In the genomic region with DNA sequence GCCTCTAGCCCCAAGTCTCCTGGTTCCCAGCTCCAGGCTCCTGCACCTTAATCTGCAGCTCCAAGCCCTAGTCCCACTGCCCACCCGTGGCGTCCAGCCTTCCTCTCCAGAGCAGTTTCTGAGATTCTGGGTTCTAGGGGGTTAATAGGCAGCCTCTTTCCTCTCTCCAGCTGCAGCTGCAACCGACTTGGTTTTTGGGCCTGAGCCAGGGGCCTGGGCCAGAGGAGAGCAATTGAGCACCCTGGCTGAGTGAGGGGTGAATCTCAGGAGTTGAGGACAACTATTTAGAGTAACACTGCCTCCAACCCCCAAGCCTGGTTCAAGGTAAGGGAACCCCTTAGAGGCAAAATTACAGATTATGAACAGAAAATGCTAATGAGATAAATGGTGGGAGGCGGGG, we compare ENCODE assay signal across 18 cellular contexts. TPM values are rescaled to one million over a fixed set of nuclear protein-coding genes. Genes with fewer than 3 reads are reported as not detected.
"Had no signal": no experiment of that assay in that cellular context is flagged by ENCODE, and none has a peak within 500 bp of the region (broad histone marks: within the 10 kb centered on the region; RNA-seq: fewer than 3 reads in every experiment).

No MANE protein-coding gene starts in this region.

- ATAC-seq: activated CD8-positive, alpha-beta memory T cell treated with anti-CD3 and anti-CD28 coated beads, Interleukin-2, amount 10 ng/mL, durations not matched to agents 7 days and 5 days; left lobe of liver; pancreas had no signal

- H3K4me3 Mint-ChIP-seq: activated CD4-positive, alpha-beta memory T cell treated with anti-CD3 and anti-CD28 coated beads for 36 hours; activated CD8-positive, alpha-beta memory T cell treated with anti-CD3 and anti-CD28 coated beads, Interleukin-2, amount 10 ng/mL, durations not matched to agents 7 days and 5 days had no signal

- H3K9me3 Mint-ChIP-seq: activated CD4-positive, alpha-beta memory T cell treated with anti-CD3 and anti-CD28 coated beads for 36 hours; activated T-helper 2 cell treated with anti-CD3 and anti-CD28 coated beads, Interferon-gamma antibody, Interleukin-2, Interleukin-4, amounts not matched to agents 10 μg/mL and 5 μg/mL and 100 μg/mL, durations not matched to agents 14 hours and 24 hours and 36 hours; naive B cell had no signal

- DNase-seq: activated CD4-positive, alpha-beta memory T cell treated with anti-CD3 and anti-CD28 coated beads for 36 hours; activated CD4-positive, alpha-beta T cell treated with anti-CD3 and anti-CD28 coated beads for 1 hour; activated CD8-positive, alpha-beta memory T cell treated with anti-CD3 and anti-CD28 coated beads, Interleukin-2, amount 10 ng/mL, durations not matched to agents 7 days and 5 days; activated naive CD4-positive, alpha-beta T cell treated with anti-CD3 and anti-CD28 coated beads, Interleukin-2, amount 50 U/mL, for 16 hours; activated T-cell treated with anti-CD3 and anti-CD28 coated beads, Interleukin-2, amount 50 U/mL, for 1 hour; naive B cell; sigmoid colon; stimulated activated CD4-positive, alpha-beta T cell treated with anti-CD3 and anti-CD28 coated beads, Interleukin-1b, Interleukin-23, amount 100 ng/mL, for 48 hours; stomach had no signal

- H3K36me3 Mint-ChIP-seq: activated CD4-positive, alpha-beta memory T cell treated with anti-CD3 and anti-CD28 coated beads for 36 hours; activated CD8-positive, alpha-beta memory T cell treated with anti-CD3 and anti-CD28 coated beads, Interleukin-2, amount 10 ng/mL, durations not matched to agents 7 days and 5 days; naive B cell had no signal

- H3K27ac Mint-ChIP-seq: activated CD4-positive, alpha-beta memory T cell treated with anti-CD3 and anti-CD28 coated beads for 36 hours; activated CD8-positive, alpha-beta memory T cell treated with anti-CD3 and anti-CD28 coated beads, Interleukin-2, amount 10 ng/mL, durations not matched to agents 7 days and 5 days; activated T-helper 2 cell treated with anti-CD3 and anti-CD28 coated beads, Interferon-gamma antibody, Interleukin-2, Interleukin-4, amounts not matched to agents 10 μg/mL and 5 μg/mL and 100 μg/mL, durations not matched to agents 14 hours and 24 hours and 36 hours; naive B cell had no signal

RNA-seq across cellular contexts. Expression of gene CHRM1, which starts 9.0 kb away (rescaled TPM):
- total RNA-seq: activated CD4-positive, alpha-beta memory T cell treated with anti-CD3 and anti-CD28 coated beads for 36 hours; activated CD8-positive, alpha-beta memory T cell treated with anti-CD3 and anti-CD28 coated beads, Interleukin-2, amount 10 ng/mL, durations not matched to agents 7 days and 5 days; activated T-helper 2 cell treated with anti-CD3 and anti-CD28 coated beads, Interferon-gamma antibody, Interleukin-2, Interleukin-4, amounts not matched to agents 10 μg/mL and 5 μg/mL and 100 μg/mL, durations not matched to agents 14 hours and 24 hours and 36 hours; astrocyte; left lobe of liver; mononuclear cell; thoracic aorta; ureter had no signal

RNA-seq across cellular contexts. Expression of gene SLC22A6, which starts 54.6 kb away (rescaled TPM):
- total RNA-seq: activated CD4-positive, alpha-beta memory T cell treated with anti-CD3 and anti-CD28 coated beads for 36 hours; activated CD8-positive, alpha-beta memory T cell treated with anti-CD3 and anti-CD28 coated beads, Interleukin-2, amount 10 ng/mL, durations not matched to agents 7 days and 5 days; activated T-helper 2 cell treated with anti-CD3 and anti-CD28 coated beads, Interferon-gamma antibody, Interleukin-2, Interleukin-4, amounts not matched to agents 10 μg/mL and 5 μg/mL and 100 μg/mL, durations not matched to agents 14 hours and 24 hours and 36 hours; astrocyte; cardiac muscle cell; esophagus muscularis mucosa; left lobe of liver; mononuclear cell; pancreas; sigmoid colon; stomach; thoracic aorta; ureter had no signal
